Comparison of ENCODE assay signal across 20 cellular contexts in the genomic region with DNA sequence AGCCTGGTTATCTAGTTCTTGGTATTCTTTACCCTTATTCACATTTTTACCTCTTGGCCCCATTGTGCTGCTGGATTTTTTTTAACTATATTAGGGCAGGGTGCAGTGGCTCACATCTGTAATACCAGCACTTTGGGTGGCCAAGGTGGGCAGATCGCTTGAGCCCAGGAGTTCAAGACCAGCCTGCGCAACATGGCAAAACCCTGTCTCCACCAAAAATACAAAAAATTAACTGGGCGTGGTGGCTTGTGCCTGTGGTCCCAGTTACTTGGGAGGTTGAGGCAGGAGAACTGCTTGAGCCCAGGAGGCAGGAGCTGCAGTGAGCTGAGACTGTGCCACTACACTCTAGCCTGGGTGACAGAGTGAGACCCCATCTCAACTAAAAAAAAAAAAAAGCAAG. TPM values are rescaled to one million over a fixed set of nuclear protein-coding genes. Genes with fewer than 3 reads are reported as not detected.
DNase-seq lines count a peak whose midpoint lies in the region.
"Had no signal": no experiment of that assay in that cellular context is flagged by ENCODE, and none has a peak within 500 bp of the region (broad histone marks: within the 10 kb centered on the region; RNA-seq: fewer than 3 reads in every experiment).

No MANE protein-coding gene starts in this region.

- no peaks in the 10 kb centered on the region for H3K9me3 ChIP-seq in KOPT-K1 (ENCODE audit: insufficient read depth, low read length, poor library complexity, severe bottlenecking)
- H3K9me3 ChIP-seq: gastrocnemius medialis, prostate gland had no signal

- H3K4me3 Mint-ChIP-seq in activated T-helper 1 cell treated with anti-CD3 and anti-CD28 coated beads, Interleukin-12 subunit alpha, Interleukin-12 subunit beta, Interleukin-2, Interleukin-4 antibody, amounts not matched to agents 30 ng/mL and 10 ng/mL and 1 ng/mL, durations not matched to agents 14 hours and 24 hours and 36 hours: peak overlapping the region; percentile 35
- H3K4me3 Mint-ChIP-seq: neural crest cell had no signal

- H3K9me3 Mint-ChIP-seq in activated T-helper 1 cell treated with anti-CD3 and anti-CD28 coated beads, Interleukin-12 subunit alpha, Interleukin-12 subunit beta, Interleukin-2, Interleukin-4 antibody, amounts not matched to agents 30 ng/mL and 10 ng/mL and 1 ng/mL, durations not matched to agents 14 hours and 24 hours and 36 hours: no peaks in the 10 kb centered on the region
- H3K9me3 Mint-ChIP-seq: neural crest cell had no signal

- peak overlapping the region; percentile 98 for H3K27ac ChIP-seq in KOPT-K1 (ENCODE audit: low read depth, low read length, poor library complexity, severe bottlenecking)
- H3K27ac ChIP-seq: C4-2B, gastrocnemius medialis, prostate gland had no signal

- H3K27ac Mint-ChIP-seq in activated T-helper 1 cell treated with anti-CD3 and anti-CD28 coated beads, Interleukin-12 subunit alpha, Interleukin-12 subunit beta, Interleukin-2, Interleukin-4 antibody, amounts not matched to agents 30 ng/mL and 10 ng/mL and 1 ng/mL, durations not matched to agents 14 hours and 24 hours and 36 hours: peak overlapping the region; percentile 43

- no peaks in the 10 kb centered on the region for H3K27me3 Mint-ChIP-seq in activated T-helper 1 cell treated with anti-CD3 and anti-CD28 coated beads, Interleukin-12 subunit alpha, Interleukin-12 subunit beta, Interleukin-2, Interleukin-4 antibody, amounts not matched to agents 30 ng/mL and 10 ng/mL and 1 ng/mL, durations not matched to agents 14 hours and 24 hours and 36 hours (ENCODE audit: insufficient read depth)

- H3K36me3 ChIP-seq in KOPT-K1 (ENCODE audit: insufficient read depth, low read length): no peaks in the 10 kb centered on the region
- H3K36me3 ChIP-seq: gastrocnemius medialis, prostate gland had no signal

- intact Hi-C loops in activated T-helper 1 cell treated with anti-CD3 and anti-CD28 coated beads, Interleukin-12 subunit alpha, Interleukin-12 subunit beta, Interleukin-2, Interleukin-4 antibody, amounts not matched to agents 30 ng/mL and 10 ng/mL and 1 ng/mL, durations not matched to agents 14 hours and 24 hours and 36 hours (cut with micrococcal nuclease): loop anchor here (2.0 kb wide), 1 partner anchor 27 kb away; no protein-coding TSS in a partner anchor
- intact Hi-C loops in posterior vena cava (cut with DNase I): no loop called here

- H3K36me3 Mint-ChIP-seq in activated T-helper 1 cell treated with anti-CD3 and anti-CD28 coated beads, Interleukin-12 subunit alpha, Interleukin-12 subunit beta, Interleukin-2, Interleukin-4 antibody, amounts not matched to agents 30 ng/mL and 10 ng/mL and 1 ng/mL, durations not matched to agents 14 hours and 24 hours and 36 hours (ENCODE audit: low read depth): peaks cover 12% of the 10 kb centered on the region

- DNase-seq in activated CD8-positive, alpha-beta memory T cell treated with anti-CD3 and anti-CD28 coated beads for 24 hours: peak; percentile 57
- no peak for DNase-seq in activated CD8-positive, alpha-beta memory T cell treated with anti-CD3 and anti-CD28 coated beads, Interleukin-2, amount 50 U/mL, for 4 hours
- DNase-seq in activated T-helper 1 cell treated with anti-CD3 and anti-CD28 coated beads, Interleukin-12 subunit alpha, Interleukin-12 subunit beta, Interleukin-2, Interleukin-4 antibody, amounts not matched to agents 30 ng/mL and 10 ng/mL and 1 ng/mL, durations not matched to agents 14 hours and 24 hours and 36 hours (ENCODE audit: low spot score): no peak
- peak; percentile 11 for DNase-seq in posterior vena cava (ENCODE audit: low spot score)
- DNase-seq in DMS79 treated with DMSO at 0.1 percent for 48 hours (lab: John Stamatoyannopoulos, UW): no peak
- no peak for DNase-seq in activated CD4-positive, CD25-positive, alpha-beta regulatory T cell (lab: John Stamatoyannopoulos, UW)
- no peak for DNase-seq in kidney tubule cell (ENCODE audit: low spot score)
- DNase-seq: central memory CD4-positive, alpha-beta T cell; gastrocnemius medialis; HCEC 1CT; Kasumi-1; mesendoderm; NCI-H1105 treated with DMSO at 0.1 percent for 48 hours; NCI-H526; SIG-M5; stimulated activated CD4-positive, alpha-beta T cell treated with anti-CD3 and anti-CD28 coated beads, Interleukin-2, amount 100 ng/mL, for 48 hours had no signal

- H3K4me1 Mint-ChIP-seq in activated T-helper 1 cell treated with anti-CD3 and anti-CD28 coated beads, Interleukin-12 subunit alpha, Interleukin-12 subunit beta, Interleukin-2, Interleukin-4 antibody, amounts not matched to agents 30 ng/mL and 10 ng/mL and 1 ng/mL, durations not matched to agents 14 hours and 24 hours and 36 hours (ENCODE audit: low read depth): peaks cover 55% of the 10 kb centered on the region
- H3K4me1 Mint-ChIP-seq: neural crest cell had no signal

RNA-seq across cellular contexts. Expression of gene TAF8, which starts 12.2 kb away (rescaled TPM):
- 36.7 and 38.3 TPM in 2 replicates for total RNA-seq in activated T-helper 1 cell treated with anti-CD3 and anti-CD28 coated beads, Interleukin-12 subunit alpha, Interleukin-12 subunit beta, Interleukin-2, Interleukin-4 antibody, amounts not matched to agents 30 ng/mL and 10 ng/mL and 1 ng/mL, durations not matched to agents 14 hours and 24 hours and 36 hours
- 10 to 100 TPM; 16.6 to 18.6 TPM for total RNA-seq in posterior vena cava

Comparison
In these comparisons a context has a peak if more than half of its experiments do, and no peak if none do; other contexts are left out.
1. DNase-seq: peak in activated CD8-positive, alpha-beta memory T cell treated with anti-CD3 and anti-CD28 coated beads for 24 hours (single experiment) and posterior vena cava (single experiment); none in activated CD8-positive, alpha-beta memory T cell treated with anti-CD3 and anti-CD28 coated beads, Interleukin-2, amount 50 U/mL, for 4 hours (single experiment), activated T-helper 1 cell treated with anti-CD3 and anti-CD28 coated beads, Interleukin-12 subunit alpha, Interleukin-12 subunit beta, Interleukin-2, Interleukin-4 antibody, amounts not matched to agents 30 ng/mL and 10 ng/mL and 1 ng/mL, durations not matched to agents 14 hours and 24 hours and 36 hours (single experiment), DMS79 treated with DMSO at 0.1 percent for 48 hours (single experiment), activated CD4-positive, CD25-positive, alpha-beta regulatory T cell (0 of 4) and kidney tubule cell (single experiment).